10 cellular contexts compared by ENCODE assay signal in genomic region chr3:39181408-39182335, GRCh38. TPM values are rescaled to one million over a fixed set of nuclear protein-coding genes. Genes with fewer than 3 reads are reported as not detected.
DNase-seq lines count a peak whose midpoint lies in the region; ATAC-seq and TF ChIP-seq lines count a peak whose summit lies in the region.
"Had no signal": no experiment of that assay in that cellular context is flagged by ENCODE, and none has a peak within 500 bp of the region (broad histone marks: within the 10 kb centered on the region; RNA-seq: fewer than 3 reads in every experiment).

No MANE protein-coding gene starts in this region.

- H3K36me3 ChIP-seq in Loucy (ENCODE audit: insufficient read depth, low read length): no peaks in the 10 kb centered on the region
- H3K36me3 ChIP-seq: SJSA1 had no signal

- H3K79me2 ChIP-seq in Loucy (ENCODE audit: insufficient read depth, low read length): no peaks in the 10 kb centered on the region

- H3K4me1 Mint-ChIP-seq in natural killer cell treated with Interleukin-12 subunit alpha and Interleukin-12 subunit beta and Interleukin-15 and Interleukin-18, amount 100 ng/mL, for 72 hours (ENCODE audit: low read depth in 2 of 2): peaks cover 37 to 42% of the 10 kb centered on the region in 2 donors

- peak overlapping the region in 1 of 2 donors; percentile 44 for H3K27ac Mint-ChIP-seq in natural killer cell treated with Interleukin-12 subunit alpha and Interleukin-12 subunit beta and Interleukin-15 and Interleukin-18, amount 100 ng/mL, for 72 hours

- peak overlapping the region; percentile 80 for H3K4me3 Mint-ChIP-seq in natural killer cell treated with Interleukin-12 subunit alpha and Interleukin-12 subunit beta and Interleukin-15 and Interleukin-18, amount 100 ng/mL, for 72 hours

- H3K4me3 ChIP-seq in Loucy (ENCODE audit: low read length, poor library complexity, severe bottlenecking): peak overlapping the region; percentile 73

- 0 out of 2 replicates have a peak, but pooled peaks cover 4% of the 10 kb centered on the region for H3F3A ChIP-seq in Loucy (ENCODE audit: low read depth)

- no peak overlapping the region for H3K9ac ChIP-seq in Loucy (ENCODE audit: low read depth, low read length, poor library complexity, severe bottlenecking)

- H3K36me3 Mint-ChIP-seq in natural killer cell treated with Interleukin-12 subunit alpha and Interleukin-12 subunit beta and Interleukin-15 and Interleukin-18, amount 100 ng/mL, for 72 hours: no peaks in the 10 kb centered on the region

- H3K27ac ChIP-seq in C4-2B: peak overlapping the region; percentile 74
- H3K27ac ChIP-seq in caudate nucleus (ENCODE audit: low read depth, low read length): peak overlapping the region; percentile 75
- H3K27ac ChIP-seq: SJSA1 had no signal

- peaks cover 0 to 3% of the 10 kb centered on the region in 2 donors for H3K27me3 Mint-ChIP-seq in natural killer cell treated with Interleukin-12 subunit alpha and Interleukin-12 subunit beta and Interleukin-15 and Interleukin-18, amount 100 ng/mL, for 72 hours

- ATAC-seq in natural killer cell treated with Interleukin-12 subunit alpha and Interleukin-12 subunit beta and Interleukin-15 and Interleukin-18, amount 100 ng/mL, for 72 hours: no peak
- no peak for ATAC-seq in GM21360 (IDR thresholded peaks at IDR 0.05; ENCODE audit: unreplicated experiment)

- no peaks in the 10 kb centered on the region for H3K9me3 Mint-ChIP-seq in natural killer cell treated with Interleukin-12 subunit alpha and Interleukin-12 subunit beta and Interleukin-15 and Interleukin-18, amount 100 ng/mL, for 72 hours

- TF ChIP-seq CTCF in C4-2B (conservative IDR thresholded peaks at IDR 0.05) (no peak), Loucy (conservative IDR thresholded peaks at IDR 0.05; ENCODE audit: low read length) (peak; percentile 30)

- H3K27me3 ChIP-seq in Loucy (ENCODE audit: insufficient read depth, low read length, poor library complexity, severe bottlenecking): no peaks in the 10 kb centered on the region
- H3K27me3 ChIP-seq: SJSA1 had no signal

- no peak for DNase-seq in caudate nucleus (lab: John Stamatoyannopoulos, UW)
- DNase-seq in natural killer cell treated with Interleukin-12 subunit alpha and Interleukin-12 subunit beta and Interleukin-15 and Interleukin-18, amount 100 ng/mL, for 72 hours (ENCODE audit: low spot score): no peak
- no peak for DNase-seq in DMS153 (lab: John Stamatoyannopoulos, UW)
- no peak for DNase-seq in HCEC 1CT
- no peak for DNase-seq in mesenteric fat pad (ENCODE audit: low spot score)

- no peaks in the 10 kb centered on the region for H3K9me2 ChIP-seq in Loucy (replicated peaks; ENCODE audit: low read depth, low read length)

- H3K9me3 ChIP-seq in Loucy (ENCODE audit: insufficient read depth, low read depth, low read length): no peaks in the 10 kb centered on the region
- H3K9me3 ChIP-seq: SJSA1 had no signal

- 0 out of 2 replicates have a peak overlapping the region, but pooled peaks have one; percentile 22 for H2AFZ ChIP-seq in Loucy (ENCODE audit: low read length)

- H3K4me2 ChIP-seq in Loucy (ENCODE audit: low read depth, low read length, poor library complexity, severe bottlenecking): peak overlapping the region; percentile 88

- no peaks in the 10 kb centered on the region for H4K20me1 ChIP-seq in Loucy (ENCODE audit: insufficient read depth, low read length, poor library complexity, severe bottlenecking)

- H3K4me1 ChIP-seq in Loucy (ENCODE audit: insufficient read depth, low read length, poor library complexity, severe bottlenecking): peaks cover 14% of the 10 kb centered on the region

RNA-seq across cellular contexts. Expression of gene XIRP1, which starts 10.7 kb away (rescaled TPM):
- under 1 TPM; 0.22 to 0.43 TPM for total RNA-seq in natural killer cell treated with Interleukin-12 subunit alpha and Interleukin-12 subunit beta and Interleukin-15 and Interleukin-18, amount 100 ng/mL, for 72 hours
- total RNA-seq in mesenteric fat pad: 0.10 TPM
- total RNA-seq: pulmonary artery endothelial cell had no signal

RNA-seq across cellular contexts. Expression of gene CSRNP1, which starts 28.3 kb away (rescaled TPM):
- 10 to 100 TPM; 10.8 to 18.4 TPM for total RNA-seq in natural killer cell treated with Interleukin-12 subunit alpha and Interleukin-12 subunit beta and Interleukin-15 and Interleukin-18, amount 100 ng/mL, for 72 hours
- 130 TPM for total RNA-seq in mesenteric fat pad
